3 cellular contexts compared by ENCODE assay signal in the genomic region with DNA sequence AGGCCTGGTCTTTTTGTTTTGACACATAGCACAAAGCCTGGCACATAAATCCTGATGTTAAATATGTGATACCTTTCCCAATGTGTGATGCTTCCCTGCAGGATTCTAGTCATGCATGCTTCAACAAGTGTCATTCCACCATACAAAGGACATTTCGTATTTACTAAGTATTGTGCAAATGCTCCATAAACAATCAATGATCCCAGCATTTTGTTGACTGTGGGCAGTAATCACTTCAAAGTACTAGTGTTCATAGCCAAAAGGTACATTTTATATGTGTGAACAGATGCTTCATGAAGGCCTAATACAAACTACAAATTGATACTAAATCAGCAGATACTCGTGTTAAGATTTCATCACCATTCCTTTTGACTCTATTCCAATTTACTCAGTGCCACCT.
A peak's percentile ranks its signal among the peaks of the same experiment; 100 is the strongest.
TF ChIP-seq lines count a peak whose summit lies in the region.

No MANE protein-coding gene starts in this region.

TF ChIP-seq in HEK293, 187 proteins besides CTCF, POLR2A, EP300 and RAD21 (continued from another document):
- TF ChIP-seq ZBTB7A (tag by site-specific recombination; IDR thresholded peaks at IDR 0.05; ENCODE audit: low read depth), result no peak
- no peak for TF ChIP-seq ZNF350 (tag by site-specific recombination; IDR thresholded peaks at IDR 0.05)
- no peak for TF ChIP-seq ZNF548 (tag by site-specific recombination; IDR thresholded peaks at IDR 0.05)

TF ChIP-seq in WTC11, 78 proteins besides CTCF, POLR2A, EP300 and RAD21 (continued from another document):
- TF ChIP-seq, protein P1, sequence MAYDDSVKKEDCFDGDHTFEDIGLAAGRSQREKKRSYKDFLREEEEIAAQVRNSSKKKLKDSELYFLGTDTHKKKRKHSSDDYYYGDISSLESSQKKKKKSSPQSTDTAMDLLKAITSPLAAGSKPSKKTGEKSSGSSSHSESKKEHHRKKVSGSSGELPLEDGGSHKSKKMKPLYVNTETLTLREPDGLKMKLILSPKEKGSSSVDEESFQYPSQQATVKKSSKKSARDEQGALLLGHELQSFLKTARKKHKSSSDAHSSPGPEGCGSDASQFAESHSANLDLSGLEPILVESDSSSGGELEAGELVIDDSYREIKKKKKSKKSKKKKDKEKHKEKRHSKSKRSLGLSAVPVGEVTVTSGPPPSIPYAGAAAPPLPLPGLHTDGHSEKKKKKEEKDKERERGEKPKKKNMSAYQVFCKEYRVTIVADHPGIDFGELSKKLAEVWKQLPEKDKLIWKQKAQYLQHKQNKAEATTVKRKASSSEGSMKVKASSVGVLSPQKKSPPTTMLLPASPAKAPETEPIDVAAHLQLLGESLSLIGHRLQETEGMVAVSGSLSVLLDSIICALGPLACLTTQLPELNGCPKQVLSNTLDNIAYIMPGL (CRISPR knock-in tag; IDR thresholded peaks at IDR 0.05), result no peak
- TF ChIP-seq, protein P2, sequence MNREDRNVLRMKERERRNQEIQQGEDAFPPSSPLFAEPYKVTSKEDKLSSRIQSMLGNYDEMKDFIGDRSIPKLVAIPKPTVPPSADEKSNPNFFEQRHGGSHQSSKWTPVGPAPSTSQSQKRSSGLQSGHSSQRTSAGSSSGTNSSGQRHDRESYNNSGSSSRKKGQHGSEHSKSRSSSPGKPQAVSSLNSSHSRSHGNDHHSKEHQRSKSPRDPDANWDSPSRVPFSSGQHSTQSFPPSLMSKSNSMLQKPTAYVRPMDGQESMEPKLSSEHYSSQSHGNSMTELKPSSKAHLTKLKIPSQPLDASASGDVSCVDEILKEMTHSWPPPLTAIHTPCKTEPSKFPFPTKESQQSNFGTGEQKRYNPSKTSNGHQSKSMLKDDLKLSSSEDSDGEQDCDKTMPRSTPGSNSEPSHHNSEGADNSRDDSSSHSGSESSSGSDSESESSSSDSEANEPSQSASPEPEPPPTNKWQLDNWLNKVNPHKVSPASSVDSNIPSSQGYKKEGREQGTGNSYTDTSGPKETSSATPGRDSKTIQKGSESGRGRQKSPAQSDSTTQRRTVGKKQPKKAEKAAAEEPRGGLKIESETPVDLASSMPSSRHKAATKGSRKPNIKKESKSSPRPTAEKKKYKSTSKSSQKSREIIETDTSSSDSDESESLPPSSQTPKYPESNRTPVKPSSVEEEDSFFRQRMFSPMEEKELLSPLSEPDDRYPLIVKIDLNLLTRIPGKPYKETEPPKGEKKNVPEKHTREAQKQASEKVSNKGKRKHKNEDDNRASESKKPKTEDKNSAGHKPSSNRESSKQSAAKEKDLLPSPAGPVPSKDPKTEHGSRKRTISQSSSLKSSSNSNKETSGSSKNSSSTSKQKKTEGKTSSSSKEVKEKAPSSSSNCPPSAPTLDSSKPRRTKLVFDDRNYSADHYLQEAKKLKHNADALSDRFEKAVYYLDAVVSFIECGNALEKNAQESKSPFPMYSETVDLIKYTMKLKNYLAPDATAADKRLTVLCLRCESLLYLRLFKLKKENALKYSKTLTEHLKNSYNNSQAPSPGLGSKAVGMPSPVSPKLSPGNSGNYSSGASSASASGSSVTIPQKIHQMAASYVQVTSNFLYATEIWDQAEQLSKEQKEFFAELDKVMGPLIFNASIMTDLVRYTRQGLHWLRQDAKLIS (CRISPR knock-in tag; IDR thresholded peaks at IDR 0.05; ENCODE audit: borderline replicate concordance), result no peak
- TF ChIP-seq OVOL2 (CRISPR knock-in tag; IDR thresholded peaks at IDR 0.05; ENCODE audit: borderline replicate concordance) (no peak), JUN (CRISPR knock-in tag; IDR thresholded peaks at IDR 0.05) (no peak), ZNF219 (CRISPR knock-in tag; IDR thresholded peaks at IDR 0.05; ENCODE audit: borderline replicate concordance) (no peak), NR1H2 (CRISPR knock-in tag; IDR thresholded peaks at IDR 0.05) (no peak), NFYB (CRISPR knock-in tag; conservative IDR thresholded peaks at IDR 0.05; ENCODE audit: low read depth) (no peak), CBFB (CRISPR knock-in tag; IDR thresholded peaks at IDR 0.05; ENCODE audit: low read depth) (no peak), ZNF317 (CRISPR knock-in tag; IDR thresholded peaks at IDR 0.05; ENCODE audit: borderline replicate concordance, low read depth) (no peak)
- TF ChIP-seq, protein P3, sequence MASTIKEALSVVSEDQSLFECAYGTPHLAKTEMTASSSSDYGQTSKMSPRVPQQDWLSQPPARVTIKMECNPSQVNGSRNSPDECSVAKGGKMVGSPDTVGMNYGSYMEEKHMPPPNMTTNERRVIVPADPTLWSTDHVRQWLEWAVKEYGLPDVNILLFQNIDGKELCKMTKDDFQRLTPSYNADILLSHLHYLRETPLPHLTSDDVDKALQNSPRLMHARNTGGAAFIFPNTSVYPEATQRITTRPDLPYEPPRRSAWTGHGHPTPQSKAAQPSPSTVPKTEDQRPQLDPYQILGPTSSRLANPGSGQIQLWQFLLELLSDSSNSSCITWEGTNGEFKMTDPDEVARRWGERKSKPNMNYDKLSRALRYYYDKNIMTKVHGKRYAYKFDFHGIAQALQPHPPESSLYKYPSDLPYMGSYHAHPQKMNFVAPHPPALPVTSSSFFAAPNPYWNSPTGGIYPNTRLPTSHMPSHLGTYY (CRISPR knock-in tag; IDR thresholded peaks at IDR 0.05), result no peak

TF ChIP-seq in liver, 16 proteins besides CTCF, POLR2A, EP300 and RAD21 (continued from another document):
- TF ChIP-seq, protein P4, sequence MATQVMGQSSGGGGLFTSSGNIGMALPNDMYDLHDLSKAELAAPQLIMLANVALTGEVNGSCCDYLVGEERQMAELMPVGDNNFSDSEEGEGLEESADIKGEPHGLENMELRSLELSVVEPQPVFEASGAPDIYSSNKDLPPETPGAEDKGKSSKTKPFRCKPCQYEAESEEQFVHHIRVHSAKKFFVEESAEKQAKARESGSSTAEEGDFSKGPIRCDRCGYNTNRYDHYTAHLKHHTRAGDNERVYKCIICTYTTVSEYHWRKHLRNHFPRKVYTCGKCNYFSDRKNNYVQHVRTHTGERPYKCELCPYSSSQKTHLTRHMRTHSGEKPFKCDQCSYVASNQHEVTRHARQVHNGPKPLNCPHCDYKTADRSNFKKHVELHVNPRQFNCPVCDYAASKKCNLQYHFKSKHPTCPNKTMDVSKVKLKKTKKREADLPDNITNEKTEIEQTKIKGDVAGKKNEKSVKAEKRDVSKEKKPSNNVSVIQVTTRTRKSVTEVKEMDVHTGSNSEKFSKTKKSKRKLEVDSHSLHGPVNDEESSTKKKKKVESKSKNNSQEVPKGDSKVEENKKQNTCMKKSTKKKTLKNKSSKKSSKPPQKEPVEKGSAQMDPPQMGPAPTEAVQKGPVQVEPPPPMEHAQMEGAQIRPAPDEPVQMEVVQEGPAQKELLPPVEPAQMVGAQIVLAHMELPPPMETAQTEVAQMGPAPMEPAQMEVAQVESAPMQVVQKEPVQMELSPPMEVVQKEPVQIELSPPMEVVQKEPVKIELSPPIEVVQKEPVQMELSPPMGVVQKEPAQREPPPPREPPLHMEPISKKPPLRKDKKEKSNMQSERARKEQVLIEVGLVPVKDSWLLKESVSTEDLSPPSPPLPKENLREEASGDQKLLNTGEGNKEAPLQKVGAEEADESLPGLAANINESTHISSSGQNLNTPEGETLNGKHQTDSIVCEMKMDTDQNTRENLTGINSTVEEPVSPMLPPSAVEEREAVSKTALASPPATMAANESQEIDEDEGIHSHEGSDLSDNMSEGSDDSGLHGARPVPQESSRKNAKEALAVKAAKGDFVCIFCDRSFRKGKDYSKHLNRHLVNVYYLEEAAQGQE (IDR thresholded peaks at IDR 0.05), result no peak
- no peak for TF ChIP-seq EGR1 (IDR thresholded peaks at IDR 0.05; ENCODE audit: low read depth in 2 of 2)
- TF ChIP-seq FOXA1 (IDR thresholded peaks at IDR 0.05), result no peak
- TF ChIP-seq, protein P5, sequence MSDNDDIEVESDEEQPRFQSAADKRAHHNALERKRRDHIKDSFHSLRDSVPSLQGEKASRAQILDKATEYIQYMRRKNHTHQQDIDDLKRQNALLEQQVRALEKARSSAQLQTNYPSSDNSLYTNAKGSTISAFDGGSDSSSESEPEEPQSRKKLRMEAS (IDR thresholded peaks at IDR 0.05), result no peak
- no peak for TF ChIP-seq TAF1 (conservative IDR thresholded peaks at IDR 0.05)
- TF ChIP-seq, protein P6, sequence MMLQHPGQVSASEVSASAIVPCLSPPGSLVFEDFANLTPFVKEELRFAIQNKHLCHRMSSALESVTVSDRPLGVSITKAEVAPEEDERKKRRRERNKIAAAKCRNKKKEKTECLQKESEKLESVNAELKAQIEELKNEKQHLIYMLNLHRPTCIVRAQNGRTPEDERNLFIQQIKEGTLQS (IDR thresholded peaks at IDR 0.05), result peak; percentile 25
- peak; percentile 22 to 32 for TF ChIP-seq HNF4A (conservative IDR thresholded peaks at IDR 0.05)
- no peak for TF ChIP-seq JUND (IDR thresholded peaks at IDR 0.05)
- no peak for TF ChIP-seq HNF4G (IDR thresholded peaks at IDR 0.05)
- peak in 1 of 2 donors; percentile 5 for TF ChIP-seq GABPA (IDR thresholded peaks at IDR 0.05 in 1 of 2, conservative IDR thresholded peaks at IDR 0.05 in 1 of 2)
- TF ChIP-seq YY1 (IDR thresholded peaks at IDR 0.05), result no peak
- TF ChIP-seq FOXA2 (IDR thresholded peaks at IDR 0.05), result peak; percentile 54
- TF ChIP-seq, protein P7, sequence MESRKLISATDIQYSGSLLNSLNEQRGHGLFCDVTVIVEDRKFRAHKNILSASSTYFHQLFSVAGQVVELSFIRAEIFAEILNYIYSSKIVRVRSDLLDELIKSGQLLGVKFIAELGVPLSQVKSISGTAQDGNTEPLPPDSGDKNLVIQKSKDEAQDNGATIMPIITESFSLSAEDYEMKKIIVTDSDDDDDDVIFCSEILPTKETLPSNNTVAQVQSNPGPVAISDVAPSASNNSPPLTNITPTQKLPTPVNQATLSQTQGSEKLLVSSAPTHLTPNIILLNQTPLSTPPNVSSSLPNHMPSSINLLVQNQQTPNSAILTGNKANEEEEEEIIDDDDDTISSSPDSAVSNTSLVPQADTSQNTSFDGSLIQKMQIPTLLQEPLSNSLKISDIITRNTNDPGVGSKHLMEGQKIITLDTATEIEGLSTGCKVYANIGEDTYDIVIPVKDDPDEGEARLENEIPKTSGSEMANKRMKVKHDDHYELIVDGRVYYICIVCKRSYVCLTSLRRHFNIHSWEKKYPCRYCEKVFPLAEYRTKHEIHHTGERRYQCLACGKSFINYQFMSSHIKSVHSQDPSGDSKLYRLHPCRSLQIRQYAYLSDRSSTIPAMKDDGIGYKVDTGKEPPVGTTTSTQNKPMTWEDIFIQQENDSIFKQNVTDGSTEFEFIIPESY (IDR thresholded peaks at IDR 0.05), result no peak
- peak; percentile 29 for TF ChIP-seq SP1 (IDR thresholded peaks at IDR 0.05)
